ENCODE assay signal across 33 cellular contexts in the genomic region with DNA sequence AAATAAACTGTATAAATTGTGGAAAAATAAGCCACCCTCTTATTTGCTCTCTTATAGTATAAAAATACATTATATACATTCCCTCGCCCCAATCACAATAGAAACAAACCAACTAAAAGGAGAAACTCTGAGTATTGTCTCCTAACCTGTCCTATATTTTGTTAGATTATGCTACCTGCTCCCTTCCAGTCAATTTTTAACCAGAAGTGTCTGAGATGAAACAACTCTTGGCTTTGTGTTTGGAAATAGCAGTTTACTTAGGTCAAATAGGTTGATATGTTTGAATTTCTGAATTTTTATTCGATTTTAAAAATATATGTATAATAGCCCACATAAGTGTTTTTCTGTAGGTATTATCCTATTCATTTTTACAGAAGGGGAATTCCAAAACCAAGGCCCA.
"Had no signal": no experiment of that assay in that cellular context is flagged by ENCODE, and none has a peak within 500 bp of the region (broad histone marks: within the 10 kb centered on the region; RNA-seq: fewer than 3 reads in every experiment).

No MANE protein-coding gene starts in this region.

- H3K36me3 ChIP-seq: MG63 had no signal

- H3K9ac ChIP-seq: KMS-11 had no signal

- H3K4me2 ChIP-seq: KMS-11 had no signal

- H3K4me3 ChIP-seq: MG63 had no signal

- H3K27ac ChIP-seq: KMS-11 had no signal

- H3K27me3 ChIP-seq: MG63 had no signal

- H3K9me3 ChIP-seq: MG63 had no signal

- DNase-seq: Karpas-422, Kasumi-1, KG1, MG63, MM.1S, MV-4-11, NCI-H1048, NCI-H1092, NCI-H1092 treated with DMSO at 0.1 percent for 48 hours, NCI-H1105, NCI-H1105 treated with DMSO at 0.1 percent for 48 hours, NCI-H1417, NCI-H1417 treated with DMSO at 0.1 percent for 48 hours, NCI-H1436, NCI-H1436 treated with DMSO at 0.1 percent for 48 hours, NCI-H146, NCI-H1694, NCI-H1694 treated with DMSO at 0.1 percent for 48 hours, NCI-H187, NCI-H187 treated with DMSO at 0.1 percent for 48 hours, NCI-H1930, NCI-H2029, NCI-H2029 treated with DMSO at 0.1 percent for 48 hours, NCI-H2081, NCI-H2081 treated with DMSO at 0.1 percent for 48 hours, NCI-H2107, NCI-H2227 treated with DMSO at 0.1 percent for 48 hours, NCI-H226, NCI-H345, NCI-H446, NCI-H446 treated with DMSO at 0.1 percent for 48 hours, NCI-H510A had no signal
